In genomic region chr3:5304789-5305680, GRCh38 we compare ENCODE assay signal across 9 cellular contexts.
A peak's percentile ranks its signal among the peaks of the same experiment; 100 is the strongest.
DNase-seq lines count a peak whose midpoint lies in the region; ATAC-seq and TF ChIP-seq lines count a peak whose summit lies in the region.
"Had no signal": no experiment of that assay in that cellular context is flagged by ENCODE, and none has a peak within 500 bp of the region (broad histone marks: within the 10 kb centered on the region; RNA-seq: fewer than 3 reads in every experiment).

No MANE protein-coding gene starts in this region.

- DNase-seq in NCI-H510A (lab: John Stamatoyannopoulos, UW): peak; percentile 6
- DNase-seq in activated T-cell treated with anti-CD3 and anti-CD28 coated beads for 24 hours (ENCODE audit: low read depth): peak; percentile 24
- peak; percentile 21 to 81 (median 60) for DNase-seq in head of caudate nucleus
- DNase-seq in putamen (ENCODE audit: low spot score): peak; percentile 21

- peak; percentile 78 for TF ChIP-seq CTCF in C4-2B (conservative IDR thresholded peaks at IDR 0.05)

- intact Hi-C loops in head of caudate nucleus (cut with DNase I): no loop called here

- no peak overlapping the region for H3K27ac ChIP-seq in C4-2B

- ATAC-seq in GM18870 (IDR thresholded peaks at IDR 0.05; ENCODE audit: unreplicated experiment) (peak; percentile 77), HG03060 (IDR thresholded peaks at IDR 0.05; ENCODE audit: low read depth, unreplicated experiment) (peak; percentile 57), HG02970 (IDR thresholded peaks at IDR 0.05; ENCODE audit: low FRiP score, unreplicated experiment) (no peak)
- ATAC-seq: naive thymus-derived CD8-positive, alpha-beta T cell had no signal

Comparison
In these comparisons a context has a peak if more than half of its experiments do, and no peak if none do; other contexts are left out.
1. DNase-seq: peak in every context shown above with its lines; median percentile 60 in head of caudate nucleus; 24 in activated T-cell treated with anti-CD3 and anti-CD28 coated beads for 24 hours; 21 in putamen; 6 in NCI-H510A.